ENCODE assay signal across 2 cellular contexts in the genomic region with DNA sequence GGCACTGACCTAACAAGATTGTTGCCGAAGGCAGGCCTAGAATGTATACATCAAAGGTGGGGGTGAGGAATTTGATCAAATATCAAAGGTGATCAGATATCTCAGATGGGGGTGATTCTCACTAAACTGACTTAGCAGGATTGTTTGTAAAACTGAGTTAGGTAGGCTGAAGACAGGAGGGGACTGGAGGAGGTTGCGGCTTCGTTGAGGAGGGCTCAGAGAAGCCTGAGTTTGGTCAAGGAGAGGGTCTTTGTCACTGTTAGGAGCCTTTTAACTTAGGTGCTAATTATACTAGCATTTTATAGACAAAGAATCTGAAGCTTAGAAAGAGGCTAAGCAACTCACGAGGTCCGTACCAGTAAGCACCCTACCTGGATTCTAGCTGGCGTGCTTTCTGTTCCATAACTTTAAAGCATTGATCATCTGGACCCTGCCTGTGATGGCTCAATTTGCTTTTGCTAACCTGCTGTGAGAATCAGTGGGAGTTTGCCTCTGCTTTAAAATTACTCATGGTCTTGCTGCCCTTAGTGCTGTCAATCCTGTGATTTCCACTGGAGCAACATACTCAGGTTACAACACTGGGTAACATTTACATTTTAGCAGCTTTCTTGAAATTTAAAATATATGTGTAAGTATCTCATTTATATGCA.
TF ChIP-seq lines count a peak whose summit lies in the region.

No MANE protein-coding gene starts in this region.

TF ChIP-seq in GM23338, 12 proteins besides CTCF, POLR2A, EP300 and RAD21:
- TF ChIP-seq, protein P1, sequence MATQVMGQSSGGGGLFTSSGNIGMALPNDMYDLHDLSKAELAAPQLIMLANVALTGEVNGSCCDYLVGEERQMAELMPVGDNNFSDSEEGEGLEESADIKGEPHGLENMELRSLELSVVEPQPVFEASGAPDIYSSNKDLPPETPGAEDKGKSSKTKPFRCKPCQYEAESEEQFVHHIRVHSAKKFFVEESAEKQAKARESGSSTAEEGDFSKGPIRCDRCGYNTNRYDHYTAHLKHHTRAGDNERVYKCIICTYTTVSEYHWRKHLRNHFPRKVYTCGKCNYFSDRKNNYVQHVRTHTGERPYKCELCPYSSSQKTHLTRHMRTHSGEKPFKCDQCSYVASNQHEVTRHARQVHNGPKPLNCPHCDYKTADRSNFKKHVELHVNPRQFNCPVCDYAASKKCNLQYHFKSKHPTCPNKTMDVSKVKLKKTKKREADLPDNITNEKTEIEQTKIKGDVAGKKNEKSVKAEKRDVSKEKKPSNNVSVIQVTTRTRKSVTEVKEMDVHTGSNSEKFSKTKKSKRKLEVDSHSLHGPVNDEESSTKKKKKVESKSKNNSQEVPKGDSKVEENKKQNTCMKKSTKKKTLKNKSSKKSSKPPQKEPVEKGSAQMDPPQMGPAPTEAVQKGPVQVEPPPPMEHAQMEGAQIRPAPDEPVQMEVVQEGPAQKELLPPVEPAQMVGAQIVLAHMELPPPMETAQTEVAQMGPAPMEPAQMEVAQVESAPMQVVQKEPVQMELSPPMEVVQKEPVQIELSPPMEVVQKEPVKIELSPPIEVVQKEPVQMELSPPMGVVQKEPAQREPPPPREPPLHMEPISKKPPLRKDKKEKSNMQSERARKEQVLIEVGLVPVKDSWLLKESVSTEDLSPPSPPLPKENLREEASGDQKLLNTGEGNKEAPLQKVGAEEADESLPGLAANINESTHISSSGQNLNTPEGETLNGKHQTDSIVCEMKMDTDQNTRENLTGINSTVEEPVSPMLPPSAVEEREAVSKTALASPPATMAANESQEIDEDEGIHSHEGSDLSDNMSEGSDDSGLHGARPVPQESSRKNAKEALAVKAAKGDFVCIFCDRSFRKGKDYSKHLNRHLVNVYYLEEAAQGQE (IDR thresholded peaks at IDR 0.05; ENCODE audit: unreplicated experiment) = no peak

TF ChIP-seq in WTC11, 78 proteins besides CTCF, POLR2A, EP300 and RAD21:
- TF ChIP-seq ZNF423 (CRISPR knock-in tag; IDR thresholded peaks at IDR 0.05) = peak; percentile 78
- TF ChIP-seq, protein P2, sequence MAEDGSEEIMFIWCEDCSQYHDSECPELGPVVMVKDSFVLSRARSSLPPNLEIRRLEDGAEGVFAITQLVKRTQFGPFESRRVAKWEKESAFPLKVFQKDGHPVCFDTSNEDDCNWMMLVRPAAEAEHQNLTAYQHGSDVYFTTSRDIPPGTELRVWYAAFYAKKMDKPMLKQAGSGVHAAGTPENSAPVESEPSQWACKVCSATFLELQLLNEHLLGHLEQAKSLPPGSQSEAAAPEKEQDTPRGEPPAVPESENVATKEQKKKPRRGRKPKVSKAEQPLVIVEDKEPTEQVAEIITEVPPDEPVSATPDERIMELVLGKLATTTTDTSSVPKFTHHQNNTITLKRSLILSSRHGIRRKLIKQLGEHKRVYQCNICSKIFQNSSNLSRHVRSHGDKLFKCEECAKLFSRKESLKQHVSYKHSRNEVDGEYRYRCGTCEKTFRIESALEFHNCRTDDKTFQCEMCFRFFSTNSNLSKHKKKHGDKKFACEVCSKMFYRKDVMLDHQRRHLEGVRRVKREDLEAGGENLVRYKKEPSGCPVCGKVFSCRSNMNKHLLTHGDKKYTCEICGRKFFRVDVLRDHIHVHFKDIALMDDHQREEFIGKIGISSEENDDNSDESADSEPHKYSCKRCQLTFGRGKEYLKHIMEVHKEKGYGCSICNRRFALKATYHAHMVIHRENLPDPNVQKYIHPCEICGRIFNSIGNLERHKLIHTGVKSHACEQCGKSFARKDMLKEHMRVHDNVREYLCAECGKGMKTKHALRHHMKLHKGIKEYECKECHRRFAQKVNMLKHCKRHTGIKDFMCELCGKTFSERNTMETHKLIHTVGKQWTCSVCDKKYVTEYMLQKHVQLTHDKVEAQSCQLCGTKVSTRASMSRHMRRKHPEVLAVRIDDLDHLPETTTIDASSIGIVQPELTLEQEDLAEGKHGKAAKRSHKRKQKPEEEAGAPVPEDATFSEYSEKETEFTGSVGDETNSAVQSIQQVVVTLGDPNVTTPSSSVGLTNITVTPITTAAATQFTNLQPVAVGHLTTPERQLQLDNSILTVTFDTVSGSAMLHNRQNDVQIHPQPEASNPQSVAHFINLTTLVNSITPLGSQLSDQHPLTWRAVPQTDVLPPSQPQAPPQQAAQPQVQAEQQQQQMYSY (CRISPR knock-in tag; IDR thresholded peaks at IDR 0.05) = no peak
TF ChIP-seq in WTC11: peak in this region for 1.
